In genomic region chrX:153551135-153551534, GRCh38 we compare ENCODE assay signal across 1 cellular context.
TF ChIP-seq lines count a peak whose summit lies in the region.

No MANE protein-coding gene starts in this region.

TF ChIP-seq in GM23338, 12 proteins besides CTCF, POLR2A, EP300 and RAD21:
- TF ChIP-seq POLR2AphosphoS5 (IDR thresholded peaks at IDR 0.05; ENCODE audit: low read depth) (no peak), STAT1 (IDR thresholded peaks at IDR 0.05; ENCODE audit: unreplicated experiment) (no peak), NANOG (IDR thresholded peaks at IDR 0.05; ENCODE audit: borderline replicate concordance) (no peak), ZNF331 (CRISPR knock-in tag; IDR thresholded peaks at IDR 0.05; ENCODE audit: low read depth) (no peak), JUNB (IDR thresholded peaks at IDR 0.05; ENCODE audit: unreplicated experiment) (no peak), EZH2phosphoT487 (IDR thresholded peaks at IDR 0.05; ENCODE audit: unreplicated experiment) (no peak), ZNF114 (CRISPR knock-in tag; IDR thresholded peaks at IDR 0.05) (no peak), ETS1 (IDR thresholded peaks at IDR 0.05) (no peak), EZH2 (IDR thresholded peaks at IDR 0.05; ENCODE audit: low read depth, unreplicated experiment) (no peak), CREB1 (CRISPR knock-in tag; IDR thresholded peaks at IDR 0.05; ENCODE audit: low read depth) (no peak)
- TF ChIP-seq, protein P1, sequence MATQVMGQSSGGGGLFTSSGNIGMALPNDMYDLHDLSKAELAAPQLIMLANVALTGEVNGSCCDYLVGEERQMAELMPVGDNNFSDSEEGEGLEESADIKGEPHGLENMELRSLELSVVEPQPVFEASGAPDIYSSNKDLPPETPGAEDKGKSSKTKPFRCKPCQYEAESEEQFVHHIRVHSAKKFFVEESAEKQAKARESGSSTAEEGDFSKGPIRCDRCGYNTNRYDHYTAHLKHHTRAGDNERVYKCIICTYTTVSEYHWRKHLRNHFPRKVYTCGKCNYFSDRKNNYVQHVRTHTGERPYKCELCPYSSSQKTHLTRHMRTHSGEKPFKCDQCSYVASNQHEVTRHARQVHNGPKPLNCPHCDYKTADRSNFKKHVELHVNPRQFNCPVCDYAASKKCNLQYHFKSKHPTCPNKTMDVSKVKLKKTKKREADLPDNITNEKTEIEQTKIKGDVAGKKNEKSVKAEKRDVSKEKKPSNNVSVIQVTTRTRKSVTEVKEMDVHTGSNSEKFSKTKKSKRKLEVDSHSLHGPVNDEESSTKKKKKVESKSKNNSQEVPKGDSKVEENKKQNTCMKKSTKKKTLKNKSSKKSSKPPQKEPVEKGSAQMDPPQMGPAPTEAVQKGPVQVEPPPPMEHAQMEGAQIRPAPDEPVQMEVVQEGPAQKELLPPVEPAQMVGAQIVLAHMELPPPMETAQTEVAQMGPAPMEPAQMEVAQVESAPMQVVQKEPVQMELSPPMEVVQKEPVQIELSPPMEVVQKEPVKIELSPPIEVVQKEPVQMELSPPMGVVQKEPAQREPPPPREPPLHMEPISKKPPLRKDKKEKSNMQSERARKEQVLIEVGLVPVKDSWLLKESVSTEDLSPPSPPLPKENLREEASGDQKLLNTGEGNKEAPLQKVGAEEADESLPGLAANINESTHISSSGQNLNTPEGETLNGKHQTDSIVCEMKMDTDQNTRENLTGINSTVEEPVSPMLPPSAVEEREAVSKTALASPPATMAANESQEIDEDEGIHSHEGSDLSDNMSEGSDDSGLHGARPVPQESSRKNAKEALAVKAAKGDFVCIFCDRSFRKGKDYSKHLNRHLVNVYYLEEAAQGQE (IDR thresholded peaks at IDR 0.05; ENCODE audit: unreplicated experiment): no peak
- TF ChIP-seq, protein P2, sequence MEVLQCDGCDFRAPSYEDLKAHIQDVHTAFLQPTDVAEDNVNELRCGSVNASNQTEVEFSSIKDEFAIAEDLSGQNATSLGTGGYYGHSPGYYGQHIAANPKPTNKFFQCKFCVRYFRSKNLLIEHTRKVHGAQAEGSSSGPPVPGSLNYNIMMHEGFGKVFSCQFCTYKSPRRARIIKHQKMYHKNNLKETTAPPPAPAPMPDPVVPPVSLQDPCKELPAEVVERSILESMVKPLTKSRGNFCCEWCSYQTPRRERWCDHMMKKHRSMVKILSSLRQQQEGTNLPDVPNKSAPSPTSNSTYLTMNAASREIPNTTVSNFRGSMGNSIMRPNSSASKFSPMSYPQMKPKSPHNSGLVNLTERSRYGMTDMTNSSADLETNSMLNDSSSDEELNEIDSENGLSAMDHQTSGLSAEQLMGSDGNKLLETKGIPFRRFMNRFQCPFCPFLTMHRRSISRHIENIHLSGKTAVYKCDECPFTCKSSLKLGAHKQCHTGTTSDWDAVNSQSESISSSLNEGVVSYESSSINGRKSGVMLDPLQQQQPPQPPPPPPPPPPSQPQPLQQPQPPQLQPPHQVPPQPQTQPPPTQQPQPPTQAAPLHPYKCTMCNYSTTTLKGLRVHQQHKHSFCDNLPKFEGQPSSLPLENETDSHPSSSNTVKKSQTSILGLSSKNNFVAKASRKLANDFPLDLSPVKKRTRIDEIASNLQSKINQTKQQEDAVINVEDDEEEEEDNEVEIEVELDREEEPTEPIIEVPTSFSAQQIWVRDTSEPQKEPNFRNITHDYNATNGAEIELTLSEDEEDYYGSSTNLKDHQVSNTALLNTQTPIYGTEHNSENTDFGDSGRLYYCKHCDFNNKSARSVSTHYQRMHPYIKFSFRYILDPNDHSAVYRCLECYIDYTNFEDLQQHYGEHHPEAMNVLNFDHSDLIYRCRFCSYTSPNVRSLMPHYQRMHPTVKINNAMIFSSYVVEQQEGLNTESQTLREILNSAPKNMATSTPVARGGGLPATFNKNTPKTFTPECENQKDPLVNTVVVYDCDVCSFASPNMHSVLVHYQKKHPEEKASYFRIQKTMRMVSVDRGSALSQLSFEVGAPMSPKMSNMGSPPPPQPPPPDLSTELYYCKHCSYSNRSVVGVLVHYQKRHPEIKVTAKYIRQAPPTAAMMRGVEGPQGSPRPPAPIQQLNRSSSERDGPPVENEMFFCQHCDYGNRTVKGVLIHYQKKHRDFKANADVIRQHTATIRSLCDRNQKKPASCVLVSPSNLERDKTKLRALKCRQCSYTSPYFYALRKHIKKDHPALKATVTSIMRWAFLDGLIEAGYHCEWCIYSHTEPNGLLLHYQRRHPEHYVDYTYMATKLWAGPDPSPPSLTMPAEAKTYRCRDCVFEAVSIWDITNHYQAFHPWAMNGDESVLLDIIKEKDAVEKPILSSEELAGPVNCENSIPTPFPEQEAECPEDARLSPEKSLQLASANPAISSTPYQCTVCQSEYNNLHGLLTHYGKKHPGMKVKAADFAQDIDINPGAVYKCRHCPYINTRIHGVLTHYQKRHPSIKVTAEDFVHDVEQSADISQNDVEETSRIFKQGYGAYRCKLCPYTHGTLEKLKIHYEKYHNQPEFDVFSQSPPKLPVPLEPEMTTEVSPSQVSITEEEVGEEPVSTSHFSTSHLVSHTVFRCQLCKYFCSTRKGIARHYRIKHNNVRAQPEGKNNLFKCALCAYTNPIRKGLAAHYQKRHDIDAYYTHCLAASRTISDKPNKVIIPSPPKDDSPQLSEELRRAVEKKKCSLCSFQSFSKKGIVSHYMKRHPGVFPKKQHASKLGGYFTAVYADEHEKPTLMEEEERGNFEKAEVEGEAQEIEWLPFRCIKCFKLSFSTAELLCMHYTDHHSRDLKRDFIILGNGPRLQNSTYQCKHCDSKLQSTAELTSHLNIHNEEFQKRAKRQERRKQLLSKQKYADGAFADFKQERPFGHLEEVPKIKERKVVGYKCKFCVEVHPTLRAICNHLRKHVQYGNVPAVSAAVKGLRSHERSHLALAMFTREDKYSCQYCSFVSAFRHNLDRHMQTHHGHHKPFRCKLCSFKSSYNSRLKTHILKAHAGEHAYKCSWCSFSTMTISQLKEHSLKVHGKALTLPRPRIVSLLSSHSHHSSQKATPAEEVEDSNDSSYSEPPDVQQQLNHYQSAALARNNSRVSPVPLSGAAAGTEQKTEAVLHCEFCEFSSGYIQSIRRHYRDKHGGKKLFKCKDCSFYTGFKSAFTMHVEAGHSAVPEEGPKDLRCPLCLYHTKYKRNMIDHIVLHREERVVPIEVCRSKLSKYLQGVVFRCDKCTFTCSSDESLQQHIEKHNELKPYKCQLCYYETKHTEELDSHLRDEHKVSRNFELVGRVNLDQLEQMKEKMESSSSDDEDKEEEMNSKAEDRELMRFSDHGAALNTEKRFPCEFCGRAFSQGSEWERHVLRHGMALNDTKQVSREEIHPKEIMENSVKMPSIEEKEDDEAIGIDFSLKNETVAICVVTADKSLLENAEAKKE (CRISPR knock-in tag; IDR thresholded peaks at IDR 0.05): no peak
